ENCODE assay signal across 20 cellular contexts in genomic region chr12:31221566-31221945, GRCh38.
DNase-seq lines count a peak whose midpoint lies in the region; ATAC-seq and TF ChIP-seq lines count a peak whose summit lies in the region.
"Had no signal": no experiment of that assay in that cellular context is flagged by ENCODE, and none has a peak within 500 bp of the region (broad histone marks: within the 10 kb centered on the region; RNA-seq: fewer than 3 reads in every experiment).

No MANE protein-coding gene starts in this region.

- no peak overlapping the region for H4K8ac ChIP-seq in H9 (replicated peaks; ENCODE audit: insufficient read length, low read depth, low read length)

- H3K4me3 ChIP-seq in endodermal cell (ENCODE audit: low read length) (no peak overlapping the region), neural progenitor cell (no peak overlapping the region), smooth muscle cell (no peak overlapping the region), psoas muscle (no peak overlapping the region)
- H3K4me3 ChIP-seq: BLaER1 treated with 17β-estradiol and CSF1 and Interleukin-3, amounts not matched to agents 10 nM and 100 nM; GM23338 had no signal

- no peak overlapping the region for H2BK20ac ChIP-seq in H9 (ENCODE audit: low read depth, low read length, poor library complexity, severe bottlenecking)

- no peak overlapping the region for H2AK5ac ChIP-seq in H9 (ENCODE audit: insufficient read length, low read length)

- H3K4me2 ChIP-seq in H9 (ENCODE audit: insufficient read depth, insufficient read length, low read length) (no peak overlapping the region), neural progenitor cell (no peak overlapping the region), smooth muscle cell (no peak overlapping the region)
- H3K4me2 ChIP-seq: BLaER1 treated with 17β-estradiol and CSF1 and Interleukin-3, amounts not matched to agents 10 nM and 100 nM; GM23338 had no signal

- H4K20me1 ChIP-seq in H9 (ENCODE audit: control insufficient read depth, insufficient read depth, insufficient read length) = no peaks in the 10 kb centered on the region
- no peaks in the 10 kb centered on the region for H4K20me1 ChIP-seq in neural progenitor cell (ENCODE audit: low read depth)
- H4K20me1 ChIP-seq in smooth muscle cell (ENCODE audit: low read depth) = no peaks in the 10 kb centered on the region
- H4K20me1 ChIP-seq: BLaER1 treated with 17β-estradiol and CSF1 and Interleukin-3, amounts not matched to agents 10 nM and 100 nM had no signal

- no peak overlapping the region for H3K14ac ChIP-seq in H9 (ENCODE audit: insufficient read depth, low read length)

- H3K27ac ChIP-seq in H9 (ENCODE audit: insufficient read length, low read depth, low read length) (no peak overlapping the region), endodermal cell (ENCODE audit: low read depth, low read length) (no peak overlapping the region), neural progenitor cell (no peak overlapping the region), smooth muscle cell (ENCODE audit: low read depth) (peak overlapping the region; percentile 80), psoas muscle (no peak overlapping the region)
- H3K27ac ChIP-seq: BLaER1 treated with 17β-estradiol and CSF1 and Interleukin-3, amounts not matched to agents 10 nM and 100 nM had no signal

- no peaks in the 10 kb centered on the region; the same call in 1 of the 2 replicates for H3K4me1 ChIP-seq in H9 (ENCODE audit: insufficient read depth, low read length)
- peaks cover 13% of the 10 kb centered on the region for H3K4me1 ChIP-seq in endodermal cell (ENCODE audit: control insufficient read depth, insufficient read depth, low read length)
- H3K4me1 ChIP-seq in neural progenitor cell = peaks cover 11% of the 10 kb centered on the region
- no peaks in the 10 kb centered on the region for H3K4me1 ChIP-seq in smooth muscle cell (ENCODE audit: low read depth)
- no peaks in the 10 kb centered on the region for H3K4me1 ChIP-seq in psoas muscle
- H3K4me1 ChIP-seq: BLaER1 treated with 17β-estradiol and CSF1 and Interleukin-3, amounts not matched to agents 10 nM and 100 nM had no signal

- no peak for ATAC-seq in psoas muscle
- no peak for ATAC-seq in HG03196 (IDR thresholded peaks at IDR 0.05; ENCODE audit: unreplicated experiment)
- ATAC-seq: CD8-positive, alpha-beta T cell; GM23338; HCT116; HepG2 had no signal

- H2BK12ac ChIP-seq in H9 (ENCODE audit: insufficient read length, low read depth, low read length) = no peak overlapping the region

- no peaks in the 10 kb centered on the region for H3K9me3 ChIP-seq in H9 (ENCODE audit: control insufficient read depth, low read depth, low read length)
- no peaks in the 10 kb centered on the region for H3K9me3 ChIP-seq in endodermal cell (ENCODE audit: control insufficient read depth, low read length)
- no peaks in the 10 kb centered on the region for H3K9me3 ChIP-seq in neural progenitor cell (ENCODE audit: low read depth)
- H3K9me3 ChIP-seq in smooth muscle cell (replicated peaks; ENCODE audit: low read depth) = no peaks in the 10 kb centered on the region
- H3K9me3 ChIP-seq in psoas muscle = no peaks in the 10 kb centered on the region
- H3K9me3 ChIP-seq: BLaER1 treated with 17β-estradiol and CSF1 and Interleukin-3, amounts not matched to agents 10 nM and 100 nM had no signal

- no peak overlapping the region for H3K18ac ChIP-seq in H9 (ENCODE audit: insufficient read length, low read depth, low read length)

- no CpG with 5 or more reads among the region's 10 CpGs for WGBS in H9 (ENCODE audit: extremely low coverage, insufficient read length, low lambda C conversion rate)
- WGBS in endodermal cell (ENCODE audit: insufficient coverage in 1 of 2, insufficient read length in 1 of 2), 2 experiments = 91 to 97% methylated on average over 10 of the region's 10 CpGs
- WGBS in smooth muscle cell (ENCODE audit: low lambda C conversion rate) = 84% methylated on average over 10 of the region's 10 CpGs
- WGBS in psoas muscle, 3 donors = 72 to 82% (median 81%) methylated on average over 10 of the region's 10 CpGs

- H3K9ac ChIP-seq in H9 (ENCODE audit: extremely low read depth, insufficient read length, low read length) = no peak overlapping the region
- H3K9ac ChIP-seq in endodermal cell (ENCODE audit: extremely low read depth, low read length, poor library complexity, severe bottlenecking) = no peak overlapping the region
- H3K9ac ChIP-seq in neural progenitor cell = no peak overlapping the region
- H3K9ac ChIP-seq in smooth muscle cell (ENCODE audit: low read depth) = peak overlapping the region; percentile 55
- H3K9ac ChIP-seq: BLaER1 treated with 17β-estradiol and CSF1 and Interleukin-3, amounts not matched to agents 10 nM and 100 nM had no signal

- H3K4me1 Mint-ChIP-seq in H9 = peaks cover 67 to 72% of the 10 kb centered on the region in 2 experiments
- H3K4me1 Mint-ChIP-seq in endodermal cell = peaks cover 62% of the 10 kb centered on the region
- H3K4me1 Mint-ChIP-seq in neural progenitor cell = peaks cover 26% of the 10 kb centered on the region
- H3K4me1 Mint-ChIP-seq: B cell had no signal

- no peak overlapping the region for H4K5ac ChIP-seq in H9 (ENCODE audit: insufficient read length, low read depth, low read length)

- no peak overlapping the region for H3K23ac ChIP-seq in H9 (ENCODE audit: insufficient read length, low read depth, low read length)

- TF ChIP-seq CTCF in H9 (conservative IDR thresholded peaks at IDR 0.05) (no peak), endodermal cell (conservative IDR thresholded peaks at IDR 0.05) (no peak), neural progenitor cell (IDR thresholded peaks at IDR 0.05) (no peak), smooth muscle cell (IDR thresholded peaks at IDR 0.05; ENCODE audit: borderline replicate concordance, insufficient read depth, poor library complexity, severe bottlenecking) (no peak), psoas muscle (IDR thresholded peaks at IDR 0.05) (no peak)

- no peak overlapping the region for H3K4ac ChIP-seq in H9 (ENCODE audit: low read depth, low read length)

- H3K9me3 Mint-ChIP-seq in H9 (no peaks in the 10 kb centered on the region; a peak in 1 of 5 replicates), endodermal cell (no peaks in the 10 kb centered on the region), neural progenitor cell (peaks cover 6% of the 10 kb centered on the region)
- H3K9me3 Mint-ChIP-seq: CD8-positive, alpha-beta T cell; HFFc6; IgD-negative memory B cell had no signal

- H2AFZ ChIP-seq in H9 (ENCODE audit: low read length) (no peak overlapping the region), neural progenitor cell (replicated peaks) (no peak overlapping the region), smooth muscle cell (ENCODE audit: low read depth) (no peak overlapping the region)
- H2AFZ ChIP-seq: GM23338 had no signal

- no peak overlapping the region for H2BK120ac ChIP-seq in H9 (ENCODE audit: low read depth, low read length, poor library complexity, severe bottlenecking)

- no peaks in the 10 kb centered on the region for H3K36me3 ChIP-seq in endodermal cell (ENCODE audit: control insufficient read depth, insufficient read depth, low read length)
- no peaks in the 10 kb centered on the region for H3K36me3 ChIP-seq in neural progenitor cell
- H3K36me3 ChIP-seq in smooth muscle cell (ENCODE audit: low read depth) = no peaks in the 10 kb centered on the region
- no peaks in the 10 kb centered on the region for H3K36me3 ChIP-seq in psoas muscle (ENCODE audit: insufficient read depth in 1 of 2, low read depth in 1 of 2)
- H3K36me3 ChIP-seq: BLaER1 treated with 17β-estradiol and CSF1 and Interleukin-3, amounts not matched to agents 10 nM and 100 nM had no signal

- H3K27me3 ChIP-seq in H9 (ENCODE audit: insufficient read depth, low read length) (no peaks in the 10 kb centered on the region), endodermal cell (ENCODE audit: control insufficient read depth, insufficient read depth, low read length, poor library complexity, severe bottlenecking) (peaks cover 4% of the 10 kb centered on the region), neural progenitor cell (peaks cover 9% of the 10 kb centered on the region), smooth muscle cell (ENCODE audit: low read depth) (no peaks in the 10 kb centered on the region), psoas muscle (ENCODE audit: insufficient read depth in 3 of 3, low read length in 2 of 3) (no peaks in the 10 kb centered on the region)
- H3K27me3 ChIP-seq: BLaER1 treated with 17β-estradiol and CSF1 and Interleukin-3, amounts not matched to agents 10 nM and 100 nM had no signal

- H3F3A ChIP-seq in neural progenitor cell (ENCODE audit: low read depth) (no peaks in the 10 kb centered on the region), smooth muscle cell (ENCODE audit: low read depth) (no peaks in the 10 kb centered on the region)

- H3K27me3 Mint-ChIP-seq in H9 (ENCODE audit: low read depth) (peaks cover 41% of the 10 kb centered on the region), endodermal cell (ENCODE audit: insufficient read depth) (peaks cover 48% of the 10 kb centered on the region), neural progenitor cell (ENCODE audit: insufficient read depth, low read depth) (peaks cover 11% of the 10 kb centered on the region)

- no peaks in the 10 kb centered on the region for H3K79me2 ChIP-seq in H9 (ENCODE audit: insufficient read depth, low read length)
- no peaks in the 10 kb centered on the region for H3K79me2 ChIP-seq in neural progenitor cell (ENCODE audit: low read depth)
- no peaks in the 10 kb centered on the region for H3K79me2 ChIP-seq in smooth muscle cell (ENCODE audit: low read depth)

- H3K27ac Mint-ChIP-seq in H9 (0 out of 7 replicates have a peak overlapping the region, but pooled peaks of 2 of the 3 experiments have one; percentile 7 to 29), endodermal cell (peak overlapping the region; percentile 8), neural progenitor cell (peak overlapping the region; percentile 39)
- H3K27ac Mint-ChIP-seq: B cell; CD8-positive, alpha-beta T cell; GM23338; HFFc6; IgD-negative memory B cell had no signal

- H3K56ac ChIP-seq in H9 (ENCODE audit: insufficient read length, low read depth, low read length) = no peak overlapping the region

- H3K23me2 ChIP-seq in H9 (ENCODE audit: insufficient read length, low read depth, low read length, poor library complexity, severe bottlenecking) = no peaks in the 10 kb centered on the region

- H3K4me3 Mint-ChIP-seq in H9 = no peak overlapping the region
- H3K4me3 Mint-ChIP-seq in endodermal cell = no peak overlapping the region
- H3K4me3 Mint-ChIP-seq in neural progenitor cell = peak overlapping the region; percentile 55
- H3K4me3 Mint-ChIP-seq: B cell; CD8-positive, alpha-beta T cell; GM23338; HFFc6; IgD-negative memory B cell had no signal

- H4K91ac ChIP-seq in H9 (ENCODE audit: insufficient read length, low read depth, low read length) = no peak overlapping the region

- H2BK15ac ChIP-seq in H9 (ENCODE audit: low read depth, low read length) = no peak overlapping the region

- no peak overlapping the region for H2BK5ac ChIP-seq in H9 (ENCODE audit: insufficient read length, low read length)

- no peak overlapping the region for H3T11ph ChIP-seq in H9 (ENCODE audit: low read length)

- intact Hi-C loops in psoas muscle (cut with DNase I) = no loop called here

- no peaks in the 10 kb centered on the region for H3K79me1 ChIP-seq in H9 (ENCODE audit: insufficient read depth, low read depth, low read length, poor library complexity, severe bottlenecking)

- no peak for DNase-seq in H9
- no peak for DNase-seq in endodermal cell
- no peak for DNase-seq in neural progenitor cell (ENCODE audit: low spot score)
- no peak for DNase-seq in smooth muscle cell (lab: John Stamatoyannopoulos, UW; ENCODE audit: unreplicated experiment)
- DNase-seq in NCI-H146 treated with DMSO at 0.1 percent for 48 hours (lab: John Stamatoyannopoulos, UW; ENCODE audit: unreplicated experiment) = no peak
- DNase-seq in psoas muscle = no peak
- no peak for DNase-seq in HUDEP-2 (lab: John Stamatoyannopoulos, UW; ENCODE audit: unreplicated experiment in 76 of 76)
- DNase-seq: CD8-positive, alpha-beta T cell; DMS 273 treated with DMSO at 0.1 percent for 48 hours; DND-41; EL; KBM-7 had no signal

- H3K36me3 Mint-ChIP-seq in H9 (ENCODE audit: insufficient read depth in 1 of 3, low read depth in 3 of 3) = peaks cover 0 to 1% (median 0%) of the 10 kb centered on the region in 3 experiments; a peak in 3 of 7 replicates
- H3K36me3 Mint-ChIP-seq in endodermal cell (ENCODE audit: low read depth) = no peaks in the 10 kb centered on the region
- no peaks in the 10 kb centered on the region for H3K36me3 Mint-ChIP-seq in neural progenitor cell
- H3K36me3 Mint-ChIP-seq: CD8-positive, alpha-beta T cell had no signal
